16 cellular contexts compared by ENCODE assay signal in the genomic region with DNA sequence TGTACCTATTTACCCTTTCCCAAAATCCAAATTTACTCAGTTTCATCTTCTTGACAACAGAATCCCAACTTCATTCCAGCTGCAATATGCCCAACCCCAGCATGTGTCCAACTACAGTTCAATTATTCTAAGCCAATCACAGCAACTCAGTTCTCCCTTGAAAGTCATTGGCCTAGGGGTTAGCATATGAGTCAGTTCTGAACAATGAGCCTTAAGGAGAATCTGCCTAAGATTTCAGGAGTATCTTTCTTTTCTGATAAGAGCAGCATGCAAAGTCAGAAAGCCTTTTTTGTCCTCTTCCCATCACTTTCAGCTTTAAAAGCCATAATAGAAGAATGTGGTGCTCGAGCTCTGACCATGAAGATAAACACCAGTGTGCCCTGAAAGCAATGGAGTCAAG. TPM values are rescaled to one million over a fixed set of nuclear protein-coding genes. Genes with fewer than 3 reads are reported as not detected.
A peak's percentile ranks its signal among the peaks of the same experiment; 100 is the strongest.
DNase-seq lines count a peak whose midpoint lies in the region; ATAC-seq and TF ChIP-seq lines count a peak whose summit lies in the region.
"Had no signal": no experiment of that assay in that cellular context is flagged by ENCODE, and none has a peak within 500 bp of the region (broad histone marks: within the 10 kb centered on the region; RNA-seq: fewer than 3 reads in every experiment).

No MANE protein-coding gene starts in this region.

- peak; percentile 56 for DNase-seq in EL
- peak; percentile 61 for DNase-seq in NCI-H226
- peak; percentile 7 for DNase-seq in epithelial cell of esophagus (ENCODE audit: low read depth)
- DNase-seq in iris pigment epithelial cell (ENCODE audit: low read depth), result peak; percentile 56
- DNase-seq in stimulated activated naive CD8-positive, alpha-beta T cell treated with anti-CD3 and anti-CD28 coated beads, Interleukin-15, Interleukin-2, amounts not matched to agents 100 U/mL and 50 U/mL, for 24 hours, result no peak
- no peak for DNase-seq in OCI-LY7 (ENCODE audit: low spot score)
- DNase-seq in NCI-H2171 treated with DMSO at 0.1 percent for 48 hours (lab: John Stamatoyannopoulos, UW), result no peak
- DNase-seq: BE2C; CD4-positive, alpha-beta memory T cell; DND-41; NCI-H1048; NCI-H345; NCI-H526 treated with DMSO at 0.1 percent for 48 hours; NK-92 treated with Interleukin-12 subunit alpha and Interleukin-12 subunit beta, amount 100 ng/mL, for 24 hours; SHP77 had no signal

- intact Hi-C loops in OCI-LY7 (cut with micrococcal nuclease; ENCODE audit: unreplicated experiment), result no loop called here

- H3K36me3 ChIP-seq in OCI-LY7 (ENCODE audit: insufficient read depth, low read length), result no peaks in the 10 kb centered on the region
- H3K36me3 ChIP-seq: BE2C had no signal

- no TSS peak for BruUV-seq in OCI-LY7 (replicated peaks; lab: Mats Ljungman, UMichigan)

- H3K4me1 ChIP-seq in OCI-LY7 (ENCODE audit: insufficient read depth, low read length, poor library complexity, severe bottlenecking), result no peaks in the 10 kb centered on the region
- H3K4me1 ChIP-seq: BE2C had no signal

- no peaks in the 10 kb centered on the region for H3K9me2 ChIP-seq in OCI-LY7 (ENCODE audit: insufficient read depth, low read length)

- no peak overlapping the region for H3K4me2 ChIP-seq in OCI-LY7 (ENCODE audit: low read length)

- TF ChIP-seq CTCF in epithelial cell of esophagus (IDR thresholded peaks at IDR 0.05; ENCODE audit: insufficient read depth, low read depth, low read length, missing control alignments) (no peak), OCI-LY7 (conservative IDR thresholded peaks at IDR 0.05; ENCODE audit: low read length) (no peak)

- ATAC-seq in stimulated activated naive CD8-positive, alpha-beta T cell treated with anti-CD3 and anti-CD28 coated beads, Interleukin-15, Interleukin-2, amounts not matched to agents 100 U/mL and 50 U/mL, for 24 hours, result no peak
- ATAC-seq in GM18520 (IDR thresholded peaks at IDR 0.05; ENCODE audit: unreplicated experiment), result no peak

- no peaks in the 10 kb centered on the region for H3K79me2 ChIP-seq in OCI-LY7 (ENCODE audit: insufficient read depth, low read depth, low read length)

- no peaks in the 10 kb centered on the region for H3K9me3 ChIP-seq in OCI-LY7 (ENCODE audit: low read length)
- H3K9me3 ChIP-seq: BE2C had no signal

- no peak overlapping the region for H3K4me3 ChIP-seq in epithelial cell of esophagus (ENCODE audit: low read length)
- no peak overlapping the region for H3K4me3 ChIP-seq in OCI-LY7 (ENCODE audit: low read depth, low read length, poor library complexity, severe bottlenecking)

- H2AFZ ChIP-seq in OCI-LY7 (ENCODE audit: low read length), result no peak overlapping the region

- no peaks in the 10 kb centered on the region for H4K20me1 ChIP-seq in OCI-LY7 (ENCODE audit: insufficient read depth, low read length)

- CTCF ChIA-PET in OCI-LY7 (lab: Charles Lee; ENCODE audit: unreplicated experiment), result no interaction called here

- no peak overlapping the region for H3K27ac ChIP-seq in OCI-LY7 (ENCODE audit: low read depth, low read length, poor library complexity, severe bottlenecking)

- POLR2A ChIA-PET in OCI-LY7 (lab: Charles Lee), result no interaction called here

RNA-seq across cellular contexts. Expression of a gene that starts 44.4 kb away (rescaled TPM):
- total RNA-seq in OCI-LY7 (2014; rRNA removed; shearing (Covaris generic)), result 0.10 and 0.13 TPM in 2 replicates
- total RNA-seq in OCI-LY7 (2022), result 0.06 and 0.52 TPM in 2 replicates

Comparison
In these comparisons a context has a peak if more than half of its experiments do, and no peak if none do; other contexts are left out.
1. DNase-seq: peak in EL (single experiment), NCI-H226 (single experiment), epithelial cell of esophagus (single experiment) and iris pigment epithelial cell (single experiment); none in stimulated activated naive CD8-positive, alpha-beta T cell treated with anti-CD3 and anti-CD28 coated beads, Interleukin-15, Interleukin-2, amounts not matched to agents 100 U/mL and 50 U/mL, for 24 hours (single experiment), OCI-LY7 (single experiment) and NCI-H2171 treated with DMSO at 0.1 percent for 48 hours (single experiment).